9 cellular contexts compared by ENCODE assay signal in the genomic region with DNA sequence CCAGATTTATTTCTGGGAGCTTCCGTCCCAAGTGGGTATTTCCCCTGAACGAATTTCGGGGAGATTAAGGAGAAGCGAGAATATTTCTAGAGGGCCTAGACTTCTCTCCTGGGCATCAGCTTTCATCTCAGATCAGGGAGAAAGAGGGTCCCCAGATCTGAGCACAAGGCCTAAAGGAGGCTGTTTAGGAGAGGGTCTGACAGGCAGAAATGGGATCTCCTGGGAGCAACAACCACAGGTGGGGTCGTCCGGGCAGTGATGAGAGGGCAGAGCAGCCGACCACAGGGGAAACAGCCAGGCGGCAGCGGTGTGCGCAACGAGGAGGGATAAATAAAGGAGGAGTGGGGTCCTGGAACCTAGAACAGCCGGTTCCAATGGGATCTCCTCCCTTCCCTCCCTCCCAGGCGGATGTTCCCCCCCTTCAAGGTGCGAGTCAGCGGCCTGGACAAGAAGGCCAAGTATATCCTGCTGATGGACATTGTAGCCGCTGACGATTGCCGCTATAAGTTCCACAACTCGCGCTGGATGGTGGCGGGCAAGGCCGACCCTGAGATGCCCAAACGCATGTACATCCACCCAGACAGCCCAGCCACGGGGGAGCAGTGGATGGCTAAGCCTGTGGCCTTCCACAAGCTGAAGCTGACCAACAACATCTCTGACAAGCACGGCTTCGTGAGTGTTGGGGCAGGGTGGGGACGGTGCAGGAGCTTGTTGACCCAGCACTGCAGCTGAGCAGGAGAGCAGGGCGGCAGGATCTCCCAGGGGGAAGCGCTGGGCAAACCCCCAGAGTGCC. TPM values are rescaled to one million over a fixed set of nuclear protein-coding genes. Genes with fewer than 3 reads are reported as not detected.
DNase-seq lines count a peak whose midpoint lies in the region; ATAC-seq and TF ChIP-seq lines count a peak whose summit lies in the region.
"Had no signal": no experiment of that assay in that cellular context is flagged by ENCODE, and none has a peak within 500 bp of the region (broad histone marks: within the 10 kb centered on the region; RNA-seq: fewer than 3 reads in every experiment).

No MANE protein-coding gene starts in this region.

- no peak for ATAC-seq in activated B cell treated with CpG ODN at 0.5 μM for 24 hours (ENCODE audit: low read depth)
- ATAC-seq in gastrocnemius medialis, result no peak
- ATAC-seq in HG03521 (IDR thresholded peaks at IDR 0.05; ENCODE audit: unreplicated experiment), result no peak

- H3K4me3 ChIP-seq in left ventricle myocardium inferior, result peak overlapping the region; percentile 77
- peak overlapping the region; percentile 40 to 59 (median 57) for H3K4me3 ChIP-seq in gastrocnemius medialis

- H3K27me3 ChIP-seq in left ventricle myocardium inferior (ENCODE audit: low read depth) (peaks cover 99% of the 10 kb centered on the region), gastrocnemius medialis (peaks cover 80 to 90% (median 82%) of the 10 kb centered on the region in 3 donors)

- peaks cover 10% of the 10 kb centered on the region for H3K36me3 ChIP-seq in left ventricle myocardium inferior
- no peaks in the 10 kb centered on the region for H3K36me3 ChIP-seq in gastrocnemius medialis

- POLR2A ChIA-PET in activated B cell treated with CpG ODN at 0.5 μM for 24 hours (lab: Charles Lee), result no interaction called here

- H3K27ac Mint-ChIP-seq in activated B cell treated with CpG ODN at 0.5 μM for 24 hours, result peak overlapping the region; percentile 42

- H3K27me3 Mint-ChIP-seq in activated B cell treated with CpG ODN at 0.5 μM for 24 hours, result peaks cover 52% of the 10 kb centered on the region

- no peaks in the 10 kb centered on the region for H3K9me3 Mint-ChIP-seq in activated B cell treated with CpG ODN at 0.5 μM for 24 hours

- no peak for TF ChIP-seq POLR2A in gastrocnemius medialis (IDR thresholded peaks at IDR 0.05)

- intact Hi-C loops in activated B cell treated with CpG ODN at 0.5 μM for 24 hours (cut with micrococcal nuclease), result loop anchor here (10.0 kb wide), 1 partner anchor 257 kb away; no protein-coding TSS in a partner anchor
- intact Hi-C loops in left ventricle myocardium inferior (cut with micrococcal nuclease), result loop anchor here (10.0 kb wide), 1 partner anchor 397 kb away; no protein-coding TSS in a partner anchor
- intact Hi-C loops in gastrocnemius medialis (cut with DNase I; ENCODE audit: low total_unique reads), result no loop called here

- H3K27ac ChIP-seq in left ventricle myocardium inferior (replicated peaks) (peak overlapping the region; percentile 93), gastrocnemius medialis (peak overlapping the region; percentile 15 to 71 (median 46))

- H3K9me3 ChIP-seq in left ventricle myocardium inferior (replicated peaks) (no peaks in the 10 kb centered on the region), gastrocnemius medialis (no peaks in the 10 kb centered on the region)

- CTCF ChIA-PET in activated B cell treated with CpG ODN at 0.5 μM for 24 hours (lab: Charles Lee), result interaction anchor here (3.3 kb wide), 1 partner anchor 11 kb away, joined by 14 read pairs; no protein-coding TSS in a partner anchor

- H3K4me3 Mint-ChIP-seq in activated B cell treated with CpG ODN at 0.5 μM for 24 hours, result peak overlapping the region; percentile 70

- DNase-seq in ELR (ENCODE audit: low read depth), result peak; percentile 64
- DNase-seq in activated B cell treated with CpG ODN at 0.5 μM for 24 hours, result no peak
- no peak for DNase-seq in left ventricle myocardium inferior
- DNase-seq in gastrocnemius medialis, result no peak
- no peak for DNase-seq in cortex of kidney (lab: John Stamatoyannopoulos, UW)
- no peak for DNase-seq in DMS 273 (lab: John Stamatoyannopoulos, UW; ENCODE audit: unreplicated experiment)
- DNase-seq in SHP77 (lab: John Stamatoyannopoulos, UW), result no peak
- DNase-seq: NCI-H774 had no signal

- peaks cover 48% of the 10 kb centered on the region for H3K4me1 Mint-ChIP-seq in activated B cell treated with CpG ODN at 0.5 μM for 24 hours

- H3K36me3 Mint-ChIP-seq in activated B cell treated with CpG ODN at 0.5 μM for 24 hours (ENCODE audit: low read depth), result no peaks in the 10 kb centered on the region

- TF ChIP-seq CTCF in activated B cell treated with CpG ODN at 0.5 μM for 24 hours (IDR thresholded peaks at IDR 0.05) (no peak), left ventricle myocardium inferior (IDR thresholded peaks at IDR 0.05; ENCODE audit: borderline replicate concordance) (no peak), gastrocnemius medialis (IDR thresholded peaks at IDR 0.05 in 4 of 5, conservative IDR thresholded peaks at IDR 0.05 in 1 of 5) (no peak)

- H3K4me1 ChIP-seq in left ventricle myocardium inferior (peaks cover 75% of the 10 kb centered on the region), gastrocnemius medialis (peaks cover 28 to 37% of the 10 kb centered on the region in 2 donors)

- in situ Hi-C loops in gastrocnemius medialis (cut with MboI; ENCODE audit: low sequenced_read_pairs in 4 of 4), result no loop called here

RNA-seq across cellular contexts. Expression of a gene that starts 1.8 kb away (rescaled TPM):
- not detected in 2 replicates for total RNA-seq in activated B cell treated with CpG ODN at 0.5 μM for 24 hours
- total RNA-seq in left ventricle myocardium inferior, result 8.2 TPM
- 10 to 100 TPM in 1 of 4 donors, 1 to 10 TPM in 3; 4.2 to 10.4 (median 6.4) TPM for total RNA-seq in gastrocnemius medialis

RNA-seq across cellular contexts. Expression of a gene that starts 50.7 kb away (rescaled TPM):
- total RNA-seq in activated B cell treated with CpG ODN at 0.5 μM for 24 hours (not detected in 2 replicates), left ventricle myocardium inferior (not detected), gastrocnemius medialis (not detected)
